In genomic region chr18:36633961-36634412, GRCh38 we compare ENCODE assay signal across 15 cellular contexts.
DNase-seq lines count a peak whose midpoint lies in the region; ATAC-seq and TF ChIP-seq lines count a peak whose summit lies in the region.
"Had no signal": no experiment of that assay in that cellular context is flagged by ENCODE, and none has a peak within 500 bp of the region (broad histone marks: within the 10 kb centered on the region; RNA-seq: fewer than 3 reads in every experiment).

No MANE protein-coding gene starts in this region.

- no peak overlapping the region for H3K4me3 Mint-ChIP-seq in osteocyte (ENCODE audit: unreplicated experiment)
- H3K4me3 Mint-ChIP-seq in activated T-helper 17 cell treated with anti-CD3 and anti-CD28 coated beads, Interleukin-2, amount 50 U/mL, for 72 hours, result no peak overlapping the region
- no peak overlapping the region for H3K4me3 Mint-ChIP-seq in T-helper 2 cell treated with Interferon-gamma antibody and Interleukin-4, amounts not matched to agents 5 μg/mL and 100 μg/mL, for 36 hours
- H3K4me3 Mint-ChIP-seq: CD14-positive monocyte, H9, T-cell had no signal

- DNase-seq in EL (peak; percentile 30), GM20000 (ENCODE audit: low spot score) (peak; percentile 33), RPMI7951 (ENCODE audit: low read depth) (peak; percentile 77), osteocyte (ENCODE audit: extremely low spot score, unreplicated experiment) (no peak), HAP-1 (ENCODE audit: low spot score in 2 of 2) (no peak)
- DNase-seq in T-helper 2 cell treated with Interferon-gamma antibody and Interleukin-4, amounts not matched to agents 5 μg/mL and 100 μg/mL, for 36 hours (ENCODE audit: low spot score), result no peak
- DNase-seq: activated CD8-positive, alpha-beta memory T cell treated with anti-CD3 and anti-CD28 coated beads, Interleukin-2, amount 50 U/mL, for 4 hours; H9; NCI-H774; T-cell had no signal

- no peaks in the 10 kb centered on the region for H3K9me3 Mint-ChIP-seq in osteocyte (ENCODE audit: unreplicated experiment)
- no peaks in the 10 kb centered on the region for H3K9me3 Mint-ChIP-seq in activated T-helper 17 cell treated with anti-CD3 and anti-CD28 coated beads, Interleukin-2, amount 50 U/mL, for 72 hours
- H3K9me3 Mint-ChIP-seq in T-helper 2 cell treated with Interferon-gamma antibody and Interleukin-4, amounts not matched to agents 5 μg/mL and 100 μg/mL, for 36 hours, result no peaks in the 10 kb centered on the region
- H3K9me3 Mint-ChIP-seq: H9, T-cell had no signal

- H3K36me3 Mint-ChIP-seq in osteocyte (ENCODE audit: unreplicated experiment), result no peaks in the 10 kb centered on the region
- H3K36me3 Mint-ChIP-seq in activated T-helper 17 cell treated with anti-CD3 and anti-CD28 coated beads, Interleukin-2, amount 50 U/mL, for 72 hours (ENCODE audit: low read depth), result no peaks in the 10 kb centered on the region
- no peaks in the 10 kb centered on the region for H3K36me3 Mint-ChIP-seq in T-helper 2 cell treated with Interferon-gamma antibody and Interleukin-4, amounts not matched to agents 5 μg/mL and 100 μg/mL, for 36 hours (ENCODE audit: low read depth)
- H3K36me3 Mint-ChIP-seq: CD14-positive monocyte, T-cell had no signal

- no peaks in the 10 kb centered on the region for H3K9me3 ChIP-seq in HAP-1
- H3K9me3 ChIP-seq: ascending aorta had no signal

- H3K4me1 ChIP-seq in HAP-1, result no peaks in the 10 kb centered on the region

- ATAC-seq in HG03432 (IDR thresholded peaks at IDR 0.05; ENCODE audit: unreplicated experiment), result peak; percentile 27
- no peak for ATAC-seq in activated T-helper 17 cell treated with anti-CD3 and anti-CD28 coated beads, Interleukin-2, amount 50 U/mL, for 72 hours (replicated peaks)
- ATAC-seq: T-cell had no signal

- H3K27me3 ChIP-seq in HAP-1 (ENCODE audit: low read depth), result no peaks in the 10 kb centered on the region
- H3K27me3 ChIP-seq: ascending aorta had no signal

- H3K36me3 ChIP-seq in HAP-1 (replicated peaks), result no peaks in the 10 kb centered on the region
- H3K36me3 ChIP-seq: ascending aorta had no signal

- TF ChIP-seq CTCF in GM20000 (IDR thresholded peaks at IDR 0.05; ENCODE audit: extremely low read depth, missing control alignments), result no peak
- no peak for TF ChIP-seq CTCF in osteocyte (IDR thresholded peaks at IDR 0.05)

- H3K4me1 Mint-ChIP-seq in osteocyte (ENCODE audit: unreplicated experiment), result no peaks in the 10 kb centered on the region
- no peaks in the 10 kb centered on the region for H3K4me1 Mint-ChIP-seq in activated T-helper 17 cell treated with anti-CD3 and anti-CD28 coated beads, Interleukin-2, amount 50 U/mL, for 72 hours
- no peaks in the 10 kb centered on the region for H3K4me1 Mint-ChIP-seq in T-helper 2 cell treated with Interferon-gamma antibody and Interleukin-4, amounts not matched to agents 5 μg/mL and 100 μg/mL, for 36 hours (ENCODE audit: low read depth)
- H3K4me1 Mint-ChIP-seq: CD14-positive monocyte, T-cell had no signal

- in situ Hi-C loops in HAP-1 (cut with MboI; ENCODE audit: low sequenced_read_pairs), result no loop called here

- no peaks in the 10 kb centered on the region for H3K27me3 Mint-ChIP-seq in osteocyte (ENCODE audit: unreplicated experiment)
- H3K27me3 Mint-ChIP-seq in activated T-helper 17 cell treated with anti-CD3 and anti-CD28 coated beads, Interleukin-2, amount 50 U/mL, for 72 hours, result peaks cover 20% of the 10 kb centered on the region
- H3K27me3 Mint-ChIP-seq in T-helper 2 cell treated with Interferon-gamma antibody and Interleukin-4, amounts not matched to agents 5 μg/mL and 100 μg/mL, for 36 hours (ENCODE audit: low read depth), result peaks cover 3% of the 10 kb centered on the region

- no peak overlapping the region for H3K27ac Mint-ChIP-seq in osteocyte (ENCODE audit: unreplicated experiment)
- H3K27ac Mint-ChIP-seq in activated T-helper 17 cell treated with anti-CD3 and anti-CD28 coated beads, Interleukin-2, amount 50 U/mL, for 72 hours, result no peak overlapping the region
- H3K27ac Mint-ChIP-seq in T-helper 2 cell treated with Interferon-gamma antibody and Interleukin-4, amounts not matched to agents 5 μg/mL and 100 μg/mL, for 36 hours, result no peak overlapping the region
- H3K27ac Mint-ChIP-seq: CD14-positive monocyte, H9, T-cell had no signal

- no peak overlapping the region for H3K4me3 ChIP-seq in HAP-1
- H3K4me3 ChIP-seq: ascending aorta, skin epidermis had no signal

Comparison
In these comparisons a context has a peak if more than half of its experiments do, and no peak if none do; other contexts are left out.
1. DNase-seq: peak in EL (single experiment), GM20000 (single experiment) and RPMI7951 (single experiment); none in osteocyte (single experiment), HAP-1 (0 of 2) and T-helper 2 cell treated with Interferon-gamma antibody and Interleukin-4, amounts not matched to agents 5 μg/mL and 100 μg/mL, for 36 hours (single experiment).